In the genomic region with DNA sequence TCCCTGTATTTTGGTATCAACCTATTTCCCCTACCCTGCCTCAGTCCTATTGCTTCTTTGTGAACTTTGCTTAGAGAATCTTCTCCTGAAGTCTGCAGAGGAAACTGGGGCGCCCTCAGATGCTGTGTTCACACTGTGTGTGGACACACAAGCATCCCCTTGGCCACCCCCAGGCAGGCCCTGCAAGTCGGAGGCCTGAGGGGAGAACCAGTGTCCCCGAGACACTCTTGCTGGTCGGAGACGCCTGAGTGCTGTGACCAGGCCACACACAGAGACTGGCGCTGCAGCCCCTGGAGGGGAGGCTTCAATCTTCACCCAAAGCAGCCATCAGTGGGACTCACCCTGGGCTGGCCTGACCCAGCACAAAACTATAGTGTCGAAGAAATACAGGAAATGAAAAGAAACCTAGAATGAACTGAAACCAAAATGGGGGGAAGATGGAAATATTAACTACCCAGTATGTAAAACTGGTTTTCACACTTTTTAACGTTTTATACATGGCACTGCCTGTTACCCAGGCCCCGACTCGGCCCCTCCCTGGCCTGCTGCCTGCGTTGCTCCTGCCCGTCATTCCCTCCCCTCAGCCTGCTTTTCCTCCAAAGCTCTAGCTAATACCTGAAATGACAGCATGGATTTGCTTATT, we compare ENCODE assay signal across 20 cellular contexts. TPM values are rescaled to one million over a fixed set of nuclear protein-coding genes. Genes with fewer than 3 reads are reported as not detected.
DNase-seq lines count a peak whose midpoint lies in the region; ATAC-seq, FAIRE-seq and TF ChIP-seq lines count a peak whose summit lies in the region.
"Had no signal": no experiment of that assay in that cellular context is flagged by ENCODE, and none has a peak within 500 bp of the region (broad histone marks: within the 10 kb centered on the region; RNA-seq: fewer than 3 reads in every experiment).

No MANE protein-coding gene starts in this region.

- H3K36me3 ChIP-seq in left lung, result no peaks in the 10 kb centered on the region
- no peaks in the 10 kb centered on the region for H3K36me3 ChIP-seq in small intestine (ENCODE audit: control insufficient read depth in 2 of 2, insufficient read depth in 2 of 2, low read length in 2 of 2)
- H3K36me3 ChIP-seq: esophagus squamous epithelium had no signal

- WGBS in small intestine, 3 donors, result 85 to 90% (median 88%) methylated on average over 12 of the region's 12 CpGs

- in situ Hi-C loops in GM18951 (cut with MboI; ENCODE audit: low sequenced_read_pairs, unreplicated experiment), result no loop called here

- TF ChIP-seq POLR2A in GM18951 (IDR thresholded peaks at IDR 0.05; ENCODE audit: extremely low read depth, insufficient read depth, insufficient read length), result peak; percentile 29

- no peak overlapping the region for H3K4me3 Mint-ChIP-seq in HFFc6
- H3K4me3 Mint-ChIP-seq: natural killer cell treated with Interleukin-12 subunit alpha and Interleukin-12 subunit beta and Interleukin-15 and Interleukin-18, amount 100 ng/mL, for 72 hours; T-helper 2 cell treated with Interferon-gamma antibody and Interleukin-4, amounts not matched to agents 5 μg/mL and 100 μg/mL, for 36 hours had no signal

- H3K27ac ChIP-seq in left lung (no peak overlapping the region), small intestine (ENCODE audit: low read depth in 1 of 2, low read length in 1 of 2) (no peak overlapping the region)

- peaks cover 14% of the 10 kb centered on the region for H3K27me3 Mint-ChIP-seq in HFFc6 (ENCODE audit: insufficient read depth)

- H3K4me1 Mint-ChIP-seq in HFFc6 (ENCODE audit: low read depth), result no peaks in the 10 kb centered on the region

- H3K9me3 ChIP-seq in left lung, result no peaks in the 10 kb centered on the region
- H3K9me3 ChIP-seq in small intestine (ENCODE audit: control insufficient read depth, low read depth), result no peaks in the 10 kb centered on the region
- H3K9me3 ChIP-seq: esophagus squamous epithelium had no signal

- no peaks in the 10 kb centered on the region; the same call in 1 of the 2 replicates for H3K36me3 Mint-ChIP-seq in HFFc6 (ENCODE audit: low read depth)
- H3K36me3 Mint-ChIP-seq: natural killer cell treated with Interleukin-12 subunit alpha and Interleukin-12 subunit beta and Interleukin-15 and Interleukin-18, amount 100 ng/mL, for 72 hours had no signal

- peaks cover 0 to 11% of the 10 kb centered on the region in 2 donors for H3K27me3 ChIP-seq in left lung
- no peaks in the 10 kb centered on the region for H3K27me3 ChIP-seq in small intestine (ENCODE audit: control insufficient read depth in 2 of 2, insufficient read depth in 2 of 2, low read length in 2 of 2)
- H3K27me3 ChIP-seq: hepatocyte had no signal

- DNase-seq in D341Med (ENCODE audit: low spot score) (peak; percentile 11), left lung (peak; percentile 29 to 75), small intestine (no peak), NCI-H82 treated with DMSO at 0.1 percent for 48 hours (lab: John Stamatoyannopoulos, UW; ENCODE audit: unreplicated experiment) (no peak), NCI-H2171 treated with DMSO at 0.1 percent for 48 hours (lab: John Stamatoyannopoulos, UW) (no peak), HFFc6 (no peak)
- DNase-seq: activated CD4-positive, alpha-beta T cell treated with anti-CD3 and anti-CD28 coated beads for 4 hours; activated T-cell treated with anti-CD3 and anti-CD28 coated beads, Interleukin-2, amount 50 U/mL, for 48 hours; amniotic stem cell; esophagus squamous epithelium; NCI-H187; NCI-H524; stimulated activated CD4-positive, alpha-beta T cell treated with anti-CD3 and anti-CD28 coated beads, Interleukin-4, amount 100 ng/mL, for 1 hour had no signal

- no peak for FAIRE-seq in small intestine (lab: Jason Lieb, UNC)
- FAIRE-seq: colon, urothelium cell line had no signal

- intact Hi-C loops in left lung (cut with DNase I), result no loop called here

- H3K9me3 Mint-ChIP-seq in HFFc6, result no peaks in the 10 kb centered on the region
- H3K9me3 Mint-ChIP-seq: natural killer cell treated with Interleukin-12 subunit alpha and Interleukin-12 subunit beta and Interleukin-15 and Interleukin-18, amount 100 ng/mL, for 72 hours; T-helper 2 cell treated with Interferon-gamma antibody and Interleukin-4, amounts not matched to agents 5 μg/mL and 100 μg/mL, for 36 hours had no signal

- peaks cover 0 to 13% of the 10 kb centered on the region in 2 donors for H3K4me1 ChIP-seq in left lung
- H3K4me1 ChIP-seq in small intestine (ENCODE audit: control insufficient read depth in 2 of 2, insufficient read depth in 1 of 2, low read depth in 1 of 2, low read length in 1 of 2), result peaks cover 0 to 3% of the 10 kb centered on the region in 2 donors

- no peak overlapping the region for H3K27ac Mint-ChIP-seq in HFFc6
- H3K27ac Mint-ChIP-seq: natural killer cell treated with Interleukin-12 subunit alpha and Interleukin-12 subunit beta and Interleukin-15 and Interleukin-18, amount 100 ng/mL, for 72 hours; T-helper 2 cell treated with Interferon-gamma antibody and Interleukin-4, amounts not matched to agents 5 μg/mL and 100 μg/mL, for 36 hours had no signal

- TF ChIP-seq CTCF in left lung (IDR thresholded peaks at IDR 0.05) (no peak), HFFc6 (IDR thresholded peaks at IDR 0.05) (no peak)

- ATAC-seq in HG03378 (IDR thresholded peaks at IDR 0.05; ENCODE audit: unreplicated experiment) (peak; percentile 48), left lung (no peak)

- H3K4me3 ChIP-seq in left lung (no peak overlapping the region), small intestine (ENCODE audit: low read depth in 1 of 2, low read length in 2 of 2) (no peak overlapping the region)
- H3K4me3 ChIP-seq: esophagus squamous epithelium, hepatocyte had no signal

RNA-seq across cellular contexts. Expression of gene FAM20C, which starts 48.4 kb away (rescaled TPM):
- total RNA-seq in left lung, result 10 to 100 TPM; 44.6 to 75.5 TPM
- polyA plus RNA-seq in small intestine, result 10 to 100 TPM; 19.7 to 35.1 (median 29.1) TPM
- total RNA-seq in HFFc6 (2021; fragmentation: NEBNext Ultra II Directional; extraction: Animal tissue kit (Norgen Biotek cat#: 25700)), result 10 to 100 TPM; 22.2 to 31.1 (median 23.2) TPM

Comparison
In these comparisons a context has a peak if more than half of its experiments do, and no peak if none do; other contexts are left out.
1. DNase-seq: peak in D341Med (single experiment) and left lung (2 of 2); none in small intestine (single experiment), NCI-H82 treated with DMSO at 0.1 percent for 48 hours (single experiment), NCI-H2171 treated with DMSO at 0.1 percent for 48 hours (single experiment) and HFFc6 (single experiment).